In the genomic region with DNA sequence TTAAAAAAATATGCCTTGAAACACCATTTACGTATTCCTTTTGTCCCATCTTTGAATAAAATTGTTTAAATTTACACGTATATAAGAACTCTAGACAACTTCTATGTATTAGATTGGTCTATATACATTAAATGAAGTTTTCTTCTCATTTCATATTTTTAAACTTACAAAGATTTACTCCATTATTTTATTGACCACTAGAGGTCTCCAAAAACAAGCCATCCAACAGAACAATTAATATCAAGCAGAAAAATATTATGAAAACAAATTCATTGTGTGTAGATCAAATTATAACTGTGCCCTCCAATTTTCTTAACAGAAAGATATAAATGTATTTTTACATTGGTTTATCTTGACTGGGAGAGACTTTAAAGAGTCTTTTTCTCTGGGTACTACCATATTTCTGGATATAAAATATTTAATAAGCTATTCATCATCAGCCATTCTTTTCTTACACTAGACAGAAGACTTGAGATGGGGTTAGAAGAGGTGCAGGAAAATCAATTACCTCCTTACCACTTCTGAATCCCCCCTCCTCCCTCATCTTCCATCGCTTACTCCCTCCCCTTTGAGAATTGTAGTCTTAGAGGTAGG, we compare ENCODE assay signal across 8 cellular contexts.
DNase-seq lines count a peak whose midpoint lies in the region; ATAC-seq and TF ChIP-seq lines count a peak whose summit lies in the region.

No MANE protein-coding gene starts in this region.

- ATAC-seq in heart right ventricle, result no peak
- ATAC-seq in Right ventricle myocardium inferior, result no peak
- no peak for ATAC-seq in gastroesophageal sphincter

- H3K36me3 ChIP-seq in heart right ventricle (peaks cover 0 to 34% (median 0%) of the 10 kb centered on the region in 9 donors), gastroesophageal sphincter (no peaks in the 10 kb centered on the region), uterus (no peaks in the 10 kb centered on the region)

- TF ChIP-seq POLR2A in gastroesophageal sphincter (IDR thresholded peaks at IDR 0.05) (no peak), uterus (IDR thresholded peaks at IDR 0.05) (no peak)

- peaks cover 0 to 5% (median 0%) of the 10 kb centered on the region in 9 donors for H3K4me1 ChIP-seq in heart right ventricle
- H3K4me1 ChIP-seq in gastroesophageal sphincter, result no peaks in the 10 kb centered on the region
- no peaks in the 10 kb centered on the region for H3K4me1 ChIP-seq in uterus

- H3K27ac ChIP-seq in heart right ventricle (no peak overlapping the region), gastroesophageal sphincter (no peak overlapping the region), uterus (no peak overlapping the region)

- intact Hi-C loops in heart right ventricle (cut with DNase I) (loop anchor here in 9 of 10 donors (1.0 to 10.0 kb wide), 9 partner anchors 113 to 297 kb away; no protein-coding TSS in a partner anchor), Right ventricle myocardium inferior (cut with DNase I) (loop anchor here (2.0 kb wide), 1 partner anchor 117 kb away; no protein-coding TSS in a partner anchor), uterus (cut with DNase I; ENCODE audit: low total_unique reads) (no loop called here)

- TF ChIP-seq CTCF in heart right ventricle (IDR thresholded peaks at IDR 0.05) (peak; percentile 57 to 86 (median 76)), gastroesophageal sphincter (IDR thresholded peaks at IDR 0.05) (peak; percentile 24 to 72 (median 47)), uterus (IDR thresholded peaks at IDR 0.05) (peak in 3 of 4 experiments; percentile 29 to 67 (median 65))

- H3K4me3 ChIP-seq in heart right ventricle (no peak overlapping the region), gastroesophageal sphincter (no peak overlapping the region), uterus (no peak overlapping the region)

- whole genome bisulfite sequencing in heart right ventricle, 2 donors, result 71% methylated on average over 3 of the region's 3 CpGs
- WGBS in gastroesophageal sphincter (ENCODE audit: low coverage in 1 of 2), 2 donors, result 82 to 98% methylated on average over 3 of the region's 3 CpGs

- no peaks in the 10 kb centered on the region for H3K27me3 ChIP-seq in heart right ventricle
- H3K27me3 ChIP-seq in gastroesophageal sphincter, result no peaks in the 10 kb centered on the region
- H3K27me3 ChIP-seq in uterus, result no peaks in the 10 kb centered on the region

- no peak for DNase-seq in heart right ventricle
- DNase-seq in Right ventricle myocardium inferior (ENCODE audit: missing footprints), result no peak
- peak; percentile 17 for DNase-seq in RPMI7951 (ENCODE audit: low read depth)
- no peak for DNase-seq in uterus
- no peak for DNase-seq in SIG-M5 (lab: John Stamatoyannopoulos, UW)
- no peak for DNase-seq in hypothalamus (lab: John Stamatoyannopoulos, UW)
- DNase-seq in COR-L47 (lab: John Stamatoyannopoulos, UW), result no peak

- no peak for TF ChIP-seq EP300 in gastroesophageal sphincter (IDR thresholded peaks at IDR 0.05)

- H3K9me3 ChIP-seq in heart right ventricle (no peaks in the 10 kb centered on the region), gastroesophageal sphincter (no peaks in the 10 kb centered on the region), uterus (no peaks in the 10 kb centered on the region)
